Comparison of ENCODE assay signal across 7 cellular contexts in the genomic region with DNA sequence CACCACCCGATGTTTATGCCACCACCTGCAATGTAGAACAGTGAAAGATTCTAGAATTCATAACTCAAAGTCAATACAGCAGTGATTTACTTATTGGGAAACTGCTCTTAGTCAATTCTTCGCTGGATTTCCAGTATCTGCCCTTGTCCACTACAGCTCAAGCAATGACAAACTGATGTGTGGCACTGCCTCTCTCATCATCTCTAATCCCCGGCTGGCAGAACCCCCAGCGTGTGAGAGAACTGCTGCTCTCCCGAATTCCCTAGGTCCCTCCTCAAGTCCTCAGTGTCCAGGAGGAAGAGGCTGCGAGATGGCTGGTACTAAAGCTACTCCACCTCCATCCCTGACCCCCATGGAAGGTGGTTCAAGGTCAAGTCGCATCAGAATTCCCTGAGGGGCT. TPM values are rescaled to one million over a fixed set of nuclear protein-coding genes. Genes with fewer than 3 reads are reported as not detected.
DNase-seq lines count a peak whose midpoint lies in the region; ATAC-seq and TF ChIP-seq lines count a peak whose summit lies in the region.

No MANE protein-coding gene starts in this region.

- intact Hi-C loops in PC-9 (cut with micrococcal nuclease; ENCODE audit: unreplicated experiment) (no loop called here), esophagus muscularis mucosa (cut with DNase I) (loop anchor here (5.0 kb wide), 1 partner anchor 34 kb away; a partner anchor contains a TSS)

- H3K36me3 ChIP-seq in PC-9 (ENCODE audit: low read depth) (peaks cover 21% of the 10 kb centered on the region; the same call in 1 of the 2 replicates), esophagus muscularis mucosa (peaks cover 0 to 20% (median 3%) of the 10 kb centered on the region in 4 donors)

- POLR2A ChIA-PET in PC-9 (lab: Charles Lee; ENCODE audit: unreplicated experiment) = no interaction called here

- H3K4me1 ChIP-seq in PC-9 (replicated peaks; ENCODE audit: insufficient read depth) (peaks cover 27% of the 10 kb centered on the region), esophagus muscularis mucosa (peaks cover 28 to 66% (median 43%) of the 10 kb centered on the region in 4 donors)

- no peak for TF ChIP-seq POLR2A in esophagus muscularis mucosa (IDR thresholded peaks at IDR 0.05; ENCODE audit: low read depth)

- no peak overlapping the region for H2AFZ ChIP-seq in PC-9

- CTCF ChIA-PET in PC-9 (lab: Charles Lee) = no interaction called here

- ATAC-seq in HG02885 (IDR thresholded peaks at IDR 0.05; ENCODE audit: poor library complexity, unreplicated experiment) = no peak
- no peak for ATAC-seq in HG03097 (IDR thresholded peaks at IDR 0.05; ENCODE audit: low FRiP score, unreplicated experiment)

- H3K27me3 ChIP-seq in PC-9 (ENCODE audit: insufficient read depth, low read depth) (no peaks in the 10 kb centered on the region), esophagus muscularis mucosa (no peaks in the 10 kb centered on the region)

- H3K27ac ChIP-seq in PC-9 (no peak overlapping the region), esophagus muscularis mucosa (replicated peaks in 1 of 4) (peak overlapping the region in 1 of 4 donors; percentile 11)

- TF ChIP-seq EP300 in esophagus muscularis mucosa (IDR thresholded peaks at IDR 0.05) = no peak

- no TSS peak for BruUV-seq in PC-9 (replicated peaks; lab: Mats Ljungman, UMichigan)

- peaks cover 71% of the 10 kb centered on the region for H3K79me2 ChIP-seq in PC-9 (ENCODE audit: low read depth)

- peak overlapping the region; percentile 98 for H3K4me2 ChIP-seq in PC-9

- no peak for DNase-seq in GM12864 (ENCODE audit: low read depth)
- no peak for DNase-seq in PC-9
- DNase-seq in esophagus muscularis mucosa (ENCODE audit: extremely low spot score) = no peak
- no peak for DNase-seq in retinal pigment epithelial cell (ENCODE audit: low read depth)
- no peak for DNase-seq in GM13977 (ENCODE audit: low spot score)

- peaks cover 61% of the 10 kb centered on the region for H4K20me1 ChIP-seq in PC-9 (ENCODE audit: insufficient read depth)

- TF ChIP-seq CTCF in GM12864 (IDR thresholded peaks at IDR 0.05; ENCODE audit: low read depth, low read length, missing control alignments) (no peak), PC-9 (conservative IDR thresholded peaks at IDR 0.05) (no peak), esophagus muscularis mucosa (IDR thresholded peaks at IDR 0.05) (no peak), retinal pigment epithelial cell (conservative IDR thresholded peaks at IDR 0.05; ENCODE audit: low read depth, low read length) (no peak), GM13977 (IDR thresholded peaks at IDR 0.05; ENCODE audit: extremely low read depth, insufficient read depth, missing control alignments) (no peak)

- in situ Hi-C loops in GM13977 (cut with MboI; ENCODE audit: low pct_unique_long_range_greater_than_20kb, low sequenced_read_pairs, unreplicated experiment) = no loop called here

- H3K9me2 ChIP-seq in PC-9 (ENCODE audit: insufficient read depth) = no peaks in the 10 kb centered on the region

- peaks cover 22% of the 10 kb centered on the region for H3F3A ChIP-seq in PC-9 (ENCODE audit: insufficient read depth, low read depth)

- 59% methylated on average over 6 of the region's 7 CpGs for WGBS in esophagus muscularis mucosa

- H3K4me3 ChIP-seq in GM12864 (ENCODE audit: low read depth, low read length) (peak overlapping the region; percentile 98), PC-9 (peak overlapping the region; percentile 88), esophagus muscularis mucosa (peak overlapping the region in 3 of 4 donors; percentile 12 to 98 (median 95)), retinal pigment epithelial cell (ENCODE audit: low read length) (peak overlapping the region; percentile 86)

- H3K9me3 ChIP-seq in PC-9 (ENCODE audit: insufficient read depth, low read depth) = no peaks in the 10 kb centered on the region
- no peaks in the 10 kb centered on the region for H3K9me3 ChIP-seq in esophagus muscularis mucosa

RNA-seq across cellular contexts. Expression of a gene that starts 1.6 kb away (rescaled TPM):
- total RNA-seq in PC-9 (2021) (106 and 120 TPM in 2 replicates), esophagus muscularis mucosa (10 to 100 TPM; 21.6 to 44.9 (median 38.9) TPM)

RNA-seq across cellular contexts. Expression of a gene that starts 22.3 kb away (rescaled TPM):
- total RNA-seq in PC-9 (2021) (32.6 and 41.5 TPM in 2 replicates), esophagus muscularis mucosa (1 to 10 TPM; 4.6 to 7.2 (median 6.6) TPM)

RNA-seq across cellular contexts. Expression of a gene that starts 35.3 kb away (rescaled TPM):
- 24.3 and 28.0 TPM in 2 replicates for total RNA-seq in PC-9 (2021)
- total RNA-seq in esophagus muscularis mucosa = 10 to 100 TPM; 27.0 to 46.4 (median 41.5) TPM

RNA-seq across cellular contexts. Expression of a gene that starts 47.5 kb away (rescaled TPM):
- 22.4 and 25.1 TPM in 2 replicates for total RNA-seq in PC-9 (2021)
- 10 to 100 TPM; 22.0 to 32.0 (median 25.6) TPM for total RNA-seq in esophagus muscularis mucosa
